1 cellular context compared by ENCODE assay signal in genomic region chr1:54606096-54606989, GRCh38.
TF ChIP-seq lines count a peak whose summit lies in the region.

No MANE protein-coding gene starts in this region.

TF ChIP-seq in WTC11, 78 proteins besides CTCF, POLR2A, EP300 and RAD21 (continued from another document):
- TF ChIP-seq ZNF512 (CRISPR knock-in tag; IDR thresholded peaks at IDR 0.05; ENCODE audit: borderline replicate concordance) (no peak), PRDM15 (CRISPR knock-in tag; IDR thresholded peaks at IDR 0.05) (no peak), HMGXB4 (CRISPR knock-in tag; IDR thresholded peaks at IDR 0.05) (no peak), RELA (CRISPR knock-in tag; IDR thresholded peaks at IDR 0.05; ENCODE audit: borderline replicate concordance) (no peak), CBFB (CRISPR knock-in tag; IDR thresholded peaks at IDR 0.05; ENCODE audit: low read depth) (no peak), GRHL2 (CRISPR knock-in tag; IDR thresholded peaks at IDR 0.05; ENCODE audit: insufficient replicate concordance, severe bottlenecking) (no peak), ZNF532 (CRISPR knock-in tag; IDR thresholded peaks at IDR 0.05; ENCODE audit: borderline replicate concordance) (no peak), ELF4 (CRISPR knock-in tag; IDR thresholded peaks at IDR 0.05; ENCODE audit: low read depth) (no peak), TCF7 (CRISPR knock-in tag; IDR thresholded peaks at IDR 0.05; ENCODE audit: low read depth) (no peak), PREB (CRISPR knock-in tag; IDR thresholded peaks at IDR 0.05; ENCODE audit: borderline replicate concordance) (no peak), SMAD4 (CRISPR knock-in tag; IDR thresholded peaks at IDR 0.05) (no peak), ZNF232 (CRISPR knock-in tag; IDR thresholded peaks at IDR 0.05) (no peak)
